In the genomic region with DNA sequence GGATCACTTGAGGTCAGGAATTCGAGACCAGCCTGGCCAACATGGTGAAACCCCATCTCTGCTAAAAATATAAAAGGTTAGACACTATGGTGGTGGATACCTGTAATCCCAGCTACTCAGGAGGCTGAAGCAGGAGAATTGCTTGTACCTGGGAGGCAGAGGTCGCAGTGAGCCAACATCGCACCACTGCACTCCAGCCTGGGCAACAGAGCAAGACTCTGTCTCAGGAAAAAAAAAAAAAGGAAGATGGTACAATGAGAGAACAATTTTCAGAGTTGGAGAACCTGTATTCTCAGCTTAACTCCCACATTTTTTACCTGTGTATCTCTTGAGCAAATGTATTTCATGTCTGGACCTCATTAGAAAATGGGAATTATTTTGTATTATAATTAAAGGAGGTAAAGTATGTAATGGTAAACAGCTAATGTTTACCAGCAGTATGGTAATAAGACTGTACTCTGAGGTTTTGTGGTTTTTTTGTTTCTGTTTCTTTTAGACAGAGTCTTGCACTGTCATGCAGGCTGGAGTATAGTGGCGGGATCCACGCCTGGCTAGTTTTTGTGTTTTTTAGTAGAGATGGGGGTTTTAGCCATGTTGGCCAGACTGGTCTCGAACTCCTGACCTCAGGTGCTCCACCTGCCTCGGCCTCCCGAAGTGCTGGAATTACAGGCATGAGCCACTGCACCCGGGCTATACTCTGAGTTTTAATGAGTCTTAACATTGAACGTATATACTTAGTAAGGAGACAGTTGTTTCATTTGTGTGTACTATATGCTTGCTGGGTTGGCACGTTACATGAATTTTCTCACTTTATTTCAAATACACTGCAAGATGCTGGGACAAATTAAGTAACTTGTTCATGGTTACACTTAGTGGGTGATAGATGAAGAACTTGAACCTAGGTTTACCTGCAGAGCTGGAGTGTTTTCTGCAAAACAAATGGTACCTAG, we compare ENCODE assay signal across 1 cellular context.
TF ChIP-seq lines count a peak whose summit lies in the region.

No MANE protein-coding gene starts in this region.

TF ChIP-seq in SK-N-SH, 30 proteins besides CTCF, POLR2A, EP300 and RAD21 (continued from another document):
- no peak for TF ChIP-seq TAF1 (IDR thresholded peaks at IDR 0.05; ENCODE audit: borderline replicate concordance, low read depth, low read length)
